17 cellular contexts compared by ENCODE assay signal in genomic region chr19:3979674-3980352, GRCh38. TPM values are rescaled to one million over a fixed set of nuclear protein-coding genes. Genes with fewer than 3 reads are reported as not detected.
DNase-seq lines count a peak whose midpoint lies in the region; ATAC-seq, FAIRE-seq and TF ChIP-seq lines count a peak whose summit lies in the region.
"Had no signal": no experiment of that assay in that cellular context is flagged by ENCODE, and none has a peak within 500 bp of the region (broad histone marks: within the 10 kb centered on the region; RNA-seq: fewer than 3 reads in every experiment).

No MANE protein-coding gene starts in this region.

- 98% methylated on average over 24 of the region's 25 CpGs for WGBS in K562 (ENCODE audit: insufficient coverage, low coverage, missing lambda C conversion rate)
- 78 to 87% (median 79%) methylated on average over 25 of the region's 25 CpGs for WGBS in ovary, 3 donors

- TF ChIP-seq POLR2A in K562 (conservative IDR thresholded peaks at IDR 0.05) (peak; percentile 61), ovary (IDR thresholded peaks at IDR 0.05) (no peak)

- TF ChIP-seq CTCF in K562 (IDR thresholded peaks at IDR 0.05 in 2 of 3, conservative IDR thresholded peaks at IDR 0.05 in 1 of 3; ENCODE audit: insufficient read depth in 2 of 3, low read depth in 1 of 3, low read length in 3 of 3) (no peak), ovary (IDR thresholded peaks at IDR 0.05) (no peak)

- H3K4me3 ChIP-seq in HUES48 (ENCODE audit: low read depth, low read length) (no peak overlapping the region), K562 (no peak overlapping the region), ovary (no peak overlapping the region), MG63 (no peak overlapping the region)

- H3K27ac ChIP-seq in HUES48 (ENCODE audit: low read depth, low read length): peak overlapping the region; percentile 31
- H3K27ac ChIP-seq in K562 (ENCODE audit: extremely low read depth, low read depth, low read length): no peak overlapping the region
- no peak overlapping the region for H3K27ac ChIP-seq in ovary
- H3K27ac ChIP-seq: KMS-11, parathyroid adenoma had no signal

- no peak overlapping the region for H3K9ac ChIP-seq in HUES48 (ENCODE audit: low read depth, low read length)
- H3K9ac ChIP-seq in K562 (ENCODE audit: insufficient read depth in 1 of 2, low read depth in 2 of 2, low read length in 2 of 2): peak overlapping the region in 1 of 2 experiments; percentile 72; a peak in 2 of 4 replicates
- H3K9ac ChIP-seq: KMS-11, parathyroid adenoma had no signal

- in situ Hi-C loops in K562 (cut with MboI): loop anchor here (5.0 kb wide), 1 partner anchor 222 kb away; no protein-coding TSS in a partner anchor

- peaks cover 35% of the 10 kb centered on the region for H3K9me1 ChIP-seq in K562 (ENCODE audit: control insufficient read depth, insufficient read depth, low read length)

- CTCF ChIA-PET in K562 (lab: Yijun Ruan, JAX; ENCODE audit: low intra/inter-chr PET ratio): no interaction called here

- ATAC-seq in K562: no peak

- H4K20me1 ChIP-seq in K562 (replicated peaks; ENCODE audit: control insufficient read depth, insufficient read depth, low read length): peaks cover 88% of the 10 kb centered on the region

- POLR2A ChIA-PET in K562 (lab: Yijun Ruan, JAX): interaction anchor here (0.6 to 9.7 kb wide), 6 partner anchors 8 to 422 kb away, joined by 3 to 215 read pairs (median 4); partner anchors contain the start of gene DAPK3

- H3K36me3 ChIP-seq in HUES48 (ENCODE audit: control insufficient read depth, insufficient read depth, low read length) (peaks cover 97% of the 10 kb centered on the region), K562 (ENCODE audit: control insufficient read depth, insufficient read depth, low read length) (peaks cover 99% of the 10 kb centered on the region), ovary (no peaks in the 10 kb centered on the region), MG63 (peaks cover 94% of the 10 kb centered on the region)

- no peak for FAIRE-seq in K562 (lab: Jason Lieb, UNC)
- FAIRE-seq: A204.1 had no signal

- H3K9me3 ChIP-seq in HUES48 (ENCODE audit: control insufficient read depth, insufficient read depth, low read length) (no peaks in the 10 kb centered on the region), K562 (replicated peaks; ENCODE audit: control insufficient read depth, insufficient read depth, low read depth, low read length) (no peaks in the 10 kb centered on the region), ovary (no peaks in the 10 kb centered on the region), MG63 (no peaks in the 10 kb centered on the region)

- H3K27me3 ChIP-seq in HUES48 (ENCODE audit: control insufficient read depth, insufficient read depth, low read length): no peaks in the 10 kb centered on the region
- no peaks in the 10 kb centered on the region for H3K27me3 ChIP-seq in K562 (ENCODE audit: control insufficient read depth in 2 of 2, insufficient read depth in 2 of 2, low read length in 2 of 2)
- H3K27me3 ChIP-seq in ovary: no peaks in the 10 kb centered on the region
- H3K27me3 ChIP-seq in MG63: no peaks in the 10 kb centered on the region

- TF ChIP-seq EP300 in K562 (IDR thresholded peaks at IDR 0.05; ENCODE audit: low read length) (no peak), ovary (IDR thresholded peaks at IDR 0.05) (no peak)

- no TSS peak for BruUV-seq in K562 (replicated peaks; lab: Mats Ljungman, UMichigan)

- no peak overlapping the region for H2AFZ ChIP-seq in K562 (ENCODE audit: low read depth, low read length)
- H2AFZ ChIP-seq: parathyroid adenoma had no signal

- intact Hi-C loops in K562 (cut with micrococcal nuclease) (no loop called here), ovary (cut with DNase I) (loop anchor here in 1 of 4 donors (10.0 kb wide), 2 partner anchors 145 to 225 kb away; partner anchors contain the start of gene MAP2K2)

- peaks cover 7% of the 10 kb centered on the region for H3K4me1 ChIP-seq in HUES48 (ENCODE audit: control insufficient read depth, insufficient read depth, low read length)
- peaks cover 13 to 73% of the 10 kb centered on the region in 2 experiments; a peak in 4 of 5 replicates for H3K4me1 ChIP-seq in K562 (replicated peaks in 1 of 2; ENCODE audit: control insufficient read depth in 2 of 2, insufficient read depth in 2 of 2, low read length in 2 of 2)
- H3K4me1 ChIP-seq in ovary (ENCODE audit: insufficient read depth): peaks cover 3% of the 10 kb centered on the region

- H3K4me2 ChIP-seq in K562 (ENCODE audit: insufficient read depth, low read length): no peak overlapping the region
- H3K4me2 ChIP-seq: KMS-11 had no signal

- peak; percentile 66 for DNase-seq in activated CD8-positive, alpha-beta memory T cell treated with anti-CD3 and anti-CD28 coated beads for 24 hours
- no peak for DNase-seq in activated CD8-positive, alpha-beta memory T cell treated with anti-CD3 and anti-CD28 coated beads, Interleukin-2, amount 50 U/mL, for 4 hours
- DNase-seq in K562 (ENCODE audit: extremely low read depth in 1 of 4, low spot score in 3 of 4) (peak in 2 of 4 experiments; percentile 10), ovary (peak; percentile 15 to 39 (median 30)), C1 segment of cervical spinal cord (lab: John Stamatoyannopoulos, UW) (no peak), MG63 (no peak), NCI-H1694 (lab: John Stamatoyannopoulos, UW) (no peak)
- DNase-seq: activated CD4-positive, alpha-beta memory T cell treated with anti-CD3 and anti-CD28 coated beads for 36 hours; amygdala; cortex of kidney; NCI-H2029; NCI-H69 had no signal

- peaks cover 76% of the 10 kb centered on the region for H3K79me2 ChIP-seq in K562 (ENCODE audit: control insufficient read depth, insufficient read depth, low read length)

- TF ChIP-seq RAD21 in K562 (CRISPR knock-in tag; conservative IDR thresholded peaks at IDR 0.05 in 1 of 2, IDR thresholded peaks at IDR 0.05 in 1 of 2): no peak

RNA-seq across cellular contexts. Expression of gene EEF2, which starts 5.5 kb away (rescaled TPM):
- 411 and 869 TPM in 2 replicates for total RNA-seq in K562 (2011; cell fraction: chromatin; rRNA removed; ENCODE audit: low replicate concordance)
- total RNA-seq in K562 (2011; cell fraction: nucleolus; rRNA removed): 851 and 883 TPM in 2 replicates
- 585 and 614 TPM in 2 replicates for total RNA-seq in K562 (2011; cell fraction: nucleoplasm; rRNA removed)
- 1,752 and 1,953 TPM in 2 replicates for total RNA-seq in K562 (2014; rRNA removed)
- total RNA-seq in K562 (2014; rRNA removed; fragmentation: Illumina TruSeq; extraction: Trizol): 1,453 and 1,647 TPM in 2 replicates
- 1,387 and 1,494 TPM in 2 replicates for total RNA-seq in K562 (2015; rRNA removed; fragmentation: Illumina TruSeq; extraction: Trizol)
- 2,825 and 3,003 TPM in 2 replicates for total RNA-seq in K562 (2021)
- 1,026 and 1,305 TPM in 2 replicates for polyA plus RNA-seq in K562 (2011; rRNA removed)
- polyA plus RNA-seq in K562 (2011; cell fraction: cytosol; rRNA removed): 1,502 and 1,797 TPM in 2 replicates
- 696 and 770 TPM in 2 replicates for polyA plus RNA-seq in K562 (2011; cell fraction: nucleus; rRNA removed)
- polyA plus RNA-seq in K562 (2012): 3,305 and 4,013 TPM in 2 replicates
- 1,501 and 2,376 TPM in 2 replicates for polyA plus RNA-seq in K562 (2014; fragmentation: Illumina TruSeq; extraction: Trizol)
- 100 to 1,000 TPM; 372 to 422 TPM for polyA plus RNA-seq in K562 (2014; fragmentation: Nextera tagmentation; extraction: Ambion mirVana)
- polyA plus RNA-seq in K562 (2014; rRNA removed): 1,067 and 1,158 TPM in 2 replicates
- polyA minus RNA-seq in K562 (2011; rRNA and poly(A)+ RNA removed): 1,191 and 1,209 TPM in 2 replicates
- polyA minus RNA-seq in K562 (2011; cell fraction: cytosol; rRNA and poly(A)+ RNA removed): 1,563 and 2,307 TPM in 2 replicates
- polyA minus RNA-seq in K562 (2011; cell fraction: nucleus; rRNA and poly(A)+ RNA removed): 434 and 599 TPM in 2 replicates
- 1,000 to 10,000 TPM; 1,491 to 4,634 (median 4,119) TPM for total RNA-seq in ovary
- polyA plus RNA-seq in ovary: 1,000 to 10,000 TPM; 2,682 to 3,932 TPM
- total RNA-seq in MG63 (2014; rRNA removed; shearing (Covaris generic); ENCODE audit: low replicate concordance): 1,092 and 1,573 TPM in 2 replicates

RNA-seq across cellular contexts. Expression of gene DAPK3, which starts 8.9 kb away (rescaled TPM):
- 39.7 and 130 TPM in 2 replicates for total RNA-seq in K562 (2011; cell fraction: chromatin; rRNA removed; ENCODE audit: low replicate concordance)
- 64.5 and 77.9 TPM in 2 replicates for total RNA-seq in K562 (2011; cell fraction: nucleolus; rRNA removed)
- total RNA-seq in K562 (2011; cell fraction: nucleoplasm; rRNA removed): 43.5 and 49.6 TPM in 2 replicates
- 60.1 and 62.7 TPM in 2 replicates for total RNA-seq in K562 (2014; rRNA removed)
- total RNA-seq in K562 (2014; rRNA removed; fragmentation: Illumina TruSeq; extraction: Trizol): 4.4 and 9.2 TPM in 2 replicates
- total RNA-seq in K562 (2015; rRNA removed; fragmentation: Illumina TruSeq; extraction: Trizol): 25.0 and 26.2 TPM in 2 replicates
- 39.2 and 54.1 TPM in 2 replicates for total RNA-seq in K562 (2021)
- 24.0 and 29.4 TPM in 2 replicates for polyA plus RNA-seq in K562 (2011; rRNA removed)
- polyA plus RNA-seq in K562 (2011; cell fraction: cytosol; rRNA removed): 31.0 and 40.6 TPM in 2 replicates
- polyA plus RNA-seq in K562 (2011; cell fraction: nucleus; rRNA removed): 67.8 and 75.4 TPM in 2 replicates
- 39.9 and 60.2 TPM in 2 replicates for polyA plus RNA-seq in K562 (2012)
- 29.4 and 45.3 TPM in 2 replicates for polyA plus RNA-seq in K562 (2014; fragmentation: Illumina TruSeq; extraction: Trizol)
- polyA plus RNA-seq in K562 (2014; fragmentation: Nextera tagmentation; extraction: Ambion mirVana): under 1 TPM; 0.14 to 0.21 TPM
- polyA plus RNA-seq in K562 (2014; rRNA removed): 59.6 and 63.4 TPM in 2 replicates
- polyA minus RNA-seq in K562 (2011; rRNA and poly(A)+ RNA removed): 10.9 and 17.4 TPM in 2 replicates
- 21.4 and 25.5 TPM in 2 replicates for polyA minus RNA-seq in K562 (2011; cell fraction: cytosol; rRNA and poly(A)+ RNA removed)
- polyA minus RNA-seq in K562 (2011; cell fraction: nucleus; rRNA and poly(A)+ RNA removed): 18.0 and 24.4 TPM in 2 replicates
- total RNA-seq in ovary: 100 to 1,000 TPM in 1 of 7 donors, 10 to 100 TPM in 6; 46.3 to 101 (median 57.0) TPM
- polyA plus RNA-seq in ovary: 10 to 100 TPM in 1 of 2 donors, 1 to 10 TPM in 1; 8.3 to 66.5 TPM
- 123 and 126 TPM in 2 replicates for total RNA-seq in MG63 (2014; rRNA removed; shearing (Covaris generic); ENCODE audit: low replicate concordance)

RNA-seq across cellular contexts. Expression of gene PIAS4, which starts 27.7 kb away (rescaled TPM):
- total RNA-seq in K562 (2011; cell fraction: chromatin; rRNA removed; ENCODE audit: low replicate concordance): 19.4 and 56.5 TPM in 2 replicates
- 36.9 and 39.3 TPM in 2 replicates for total RNA-seq in K562 (2011; cell fraction: nucleolus; rRNA removed)
- 20.4 and 20.9 TPM in 2 replicates for total RNA-seq in K562 (2011; cell fraction: nucleoplasm; rRNA removed)
- total RNA-seq in K562 (2014; rRNA removed) (21.9 and 26.4 TPM in 2 replicates), K562 (2014; rRNA removed; fragmentation: Illumina TruSeq; extraction: Trizol) (5.3 and 7.3 TPM in 2 replicates), K562 (2015; rRNA removed; fragmentation: Illumina TruSeq; extraction: Trizol) (14.3 and 14.4 TPM in 2 replicates), K562 (2021) (24.9 and 34.9 TPM in 2 replicates), ovary (10 to 100 TPM; 11.6 to 29.7 (median 23.6) TPM)
- polyA plus RNA-seq in K562 (2011; rRNA removed) (6.7 and 7.1 TPM in 2 replicates), K562 (2014; fragmentation: Illumina TruSeq; extraction: Trizol) (14.5 and 23.3 TPM in 2 replicates), K562 (2014; fragmentation: Nextera tagmentation; extraction: Ambion mirVana) (under 1 TPM; 0.27 TPM), K562 (2014; rRNA removed) (14.8 and 19.9 TPM in 2 replicates), ovary (10 to 100 TPM in 1 of 2 donors, 1 to 10 TPM in 1; 5.2 to 18.9 TPM)
- polyA plus RNA-seq in K562 (2011; cell fraction: cytosol; rRNA removed): 7.4 and 15.5 TPM in 2 replicates
- polyA plus RNA-seq in K562 (2011; cell fraction: nucleus; rRNA removed): 11.2 and 22.2 TPM in 2 replicates
- 23.1 and 44.7 TPM in 2 replicates for polyA plus RNA-seq in K562 (2012)
- 4.6 and 5.3 TPM in 2 replicates for polyA minus RNA-seq in K562 (2011; rRNA and poly(A)+ RNA removed)
- 14.9 and 18.8 TPM in 2 replicates for polyA minus RNA-seq in K562 (2011; cell fraction: cytosol; rRNA and poly(A)+ RNA removed)
- polyA minus RNA-seq in K562 (2011; cell fraction: nucleus; rRNA and poly(A)+ RNA removed): 21.3 and 22.4 TPM in 2 replicates
- total RNA-seq in MG63 (2014; rRNA removed; shearing (Covaris generic); ENCODE audit: low replicate concordance): 7.4 and 10.4 TPM in 2 replicates

RNA-seq across cellular contexts. Expression of gene NMRK2, which starts 46.9 kb away (rescaled TPM):
- total RNA-seq in K562 (2011; cell fraction: chromatin; rRNA removed; ENCODE audit: low replicate concordance): not detected in 2 replicates
- total RNA-seq in K562 (2011; cell fraction: nucleolus; rRNA removed): not detected in 2 replicates
- total RNA-seq in K562 (2011; cell fraction: nucleoplasm; rRNA removed): not detected in 2 replicates
- not detected in 2 replicates for total RNA-seq in K562 (2014; rRNA removed)
- total RNA-seq in K562 (2014; rRNA removed; fragmentation: Illumina TruSeq; extraction: Trizol): not detected in 2 replicates
- not detected in 2 replicates for total RNA-seq in K562 (2015; rRNA removed; fragmentation: Illumina TruSeq; extraction: Trizol)
- not detected in 2 replicates for total RNA-seq in K562 (2021)
- polyA plus RNA-seq in K562 (2011; rRNA removed): not detected in 2 replicates
- polyA plus RNA-seq in K562 (2011; cell fraction: cytosol; rRNA removed): not detected in 2 replicates
- polyA plus RNA-seq in K562 (2011; cell fraction: nucleus; rRNA removed): not detected in 2 replicates
- polyA plus RNA-seq in K562 (2012): not detected in 2 replicates
- not detected in 2 replicates for polyA plus RNA-seq in K562 (2014; fragmentation: Illumina TruSeq; extraction: Trizol)
- polyA plus RNA-seq in K562 (2014; fragmentation: Nextera tagmentation; extraction: Ambion mirVana): not detected
- polyA plus RNA-seq in K562 (2014; rRNA removed): not detected in 2 replicates
- not detected in 2 replicates for polyA minus RNA-seq in K562 (2011; rRNA and poly(A)+ RNA removed)
- polyA minus RNA-seq in K562 (2011; cell fraction: cytosol; rRNA and poly(A)+ RNA removed): not detected in 2 replicates
- not detected in 2 replicates for polyA minus RNA-seq in K562 (2011; cell fraction: nucleus; rRNA and poly(A)+ RNA removed)
- total RNA-seq in ovary: under 1 TPM in 3 of 7 donors, not detected in 4; 0.26 to 0.40 (median 0.40) TPM
- under 1 TPM in 1 of 2 donors, not detected in 1; 0.93 TPM for polyA plus RNA-seq in ovary
- total RNA-seq in MG63 (2014; rRNA removed; shearing (Covaris generic); ENCODE audit: low replicate concordance): not detected in 2 replicates
- total RNA-seq: activated CD4-positive, alpha-beta memory T cell treated with anti-CD3 and anti-CD28 coated beads for 36 hours; RPMI7951 had no signal

Comparison
In these comparisons a context has a peak if more than half of its experiments do, and no peak if none do; other contexts are left out.
1. DNase-seq: peak in activated CD8-positive, alpha-beta memory T cell treated with anti-CD3 and anti-CD28 coated beads for 24 hours (single experiment) and ovary (5 of 5); none in activated CD8-positive, alpha-beta memory T cell treated with anti-CD3 and anti-CD28 coated beads, Interleukin-2, amount 50 U/mL, for 4 hours (single experiment), C1 segment of cervical spinal cord (0 of 14), MG63 (single experiment) and NCI-H1694 (single experiment).